In the genomic region with DNA sequence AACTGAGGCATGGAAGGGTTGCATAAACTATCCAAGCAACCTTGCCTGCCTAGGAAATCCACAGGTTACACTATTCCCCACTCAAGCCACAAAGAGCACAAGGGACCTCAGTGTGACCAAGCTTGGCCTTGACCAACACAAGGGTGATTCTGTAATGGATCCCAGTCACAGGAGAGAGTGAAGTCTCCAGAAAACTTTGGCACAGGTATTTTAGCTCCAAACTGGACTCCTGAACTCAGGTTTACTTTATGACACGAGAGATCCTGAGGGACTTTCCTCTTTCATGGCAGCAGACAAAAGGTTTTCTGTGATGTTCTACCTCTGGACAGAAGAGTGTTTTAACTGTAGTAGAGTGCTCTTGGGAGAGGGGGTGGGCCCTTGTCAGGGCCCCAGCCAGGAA, we compare ENCODE assay signal across 20 cellular contexts.
"Had no signal": no experiment of that assay in that cellular context is flagged by ENCODE, and none has a peak within 500 bp of the region (broad histone marks: within the 10 kb centered on the region; RNA-seq: fewer than 3 reads in every experiment).

No MANE protein-coding gene starts in this region.

- H3K36me3 ChIP-seq: heart left ventricle, left lung, ovary, right atrium auricular region, spleen, suprapubic skin, thoracic aorta, tibial artery, uterus had no signal

- H3K4me1 ChIP-seq: heart left ventricle, left lung, right atrium auricular region, spleen, suprapubic skin, tibial artery, uterus had no signal

- H3K27ac ChIP-seq: heart left ventricle, left lung, ovary, right atrium auricular region, skin epidermis, spleen, suprapubic skin, thoracic aorta, tibial artery, uterus had no signal

- H3K9me3 ChIP-seq: heart left ventricle, left lung, ovary, right atrium auricular region, spleen, suprapubic skin, thoracic aorta, tibial artery, uterus had no signal

- H3K27me3 ChIP-seq: heart left ventricle, left lung, ovary, right atrium auricular region, spleen, suprapubic skin, tibial artery, uterus had no signal

- H3K4me3 ChIP-seq: heart left ventricle, left lung, lung, ovary, right atrium auricular region, skin epidermis, spleen, suprapubic skin, thoracic aorta, tibial artery, uterus had no signal

- DNase-seq: heart left ventricle; hypothalamus; islet precursor cell; left lung; mesendoderm; naive thymus-derived CD4-positive, alpha-beta T cell; ovary; spleen; stimulated activated CD4-positive, alpha-beta T cell treated with anti-CD3 and anti-CD28 coated beads, Interleukin-4, amount 100 ng/mL, for 24 hours; stimulated activated naive CD4-positive, alpha-beta T cell; tibial artery; uterus had no signal

- ATAC-seq: heart left ventricle; left lung; naive thymus-derived CD4-positive, alpha-beta T cell; natural killer cell treated with Interleukin-12 subunit alpha and Interleukin-12 subunit beta and Interleukin-15 and Interleukin-18, amount 100 ng/mL, for 72 hours; sciatic nerve; stimulated activated effector memory CD8-positive, alpha-beta T cell treated with anti-CD3 and anti-CD28 coated beads, Interleukin-12 subunit alpha, Interleukin-12 subunit beta, amount 100 ng/mL, for 72 hours had no signal
